In genomic region chr9:115883467-115884329, GRCh38 we compare ENCODE assay signal across 8 cellular contexts.
DNase-seq lines count a peak whose midpoint lies in the region; ATAC-seq and TF ChIP-seq lines count a peak whose summit lies in the region.

No MANE protein-coding gene starts in this region.

- H3K27me3 Mint-ChIP-seq in chondrocyte (ENCODE audit: low read depth) = no peaks in the 10 kb centered on the region

- no peak overlapping the region for H3K4me3 Mint-ChIP-seq in chondrocyte (ENCODE audit: unreplicated experiment)

- peaks cover 43% of the 10 kb centered on the region for H3K4me1 Mint-ChIP-seq in chondrocyte (ENCODE audit: low read depth)

- H3K9me3 Mint-ChIP-seq in chondrocyte (ENCODE audit: low read depth) = no peaks in the 10 kb centered on the region

- DNase-seq in GM13976 (ENCODE audit: low spot score) (no peak), NCI-H2171 (lab: John Stamatoyannopoulos, UW) (peak; percentile 48), chondrocyte (ENCODE audit: low spot score) (no peak), midbrain (lab: John Stamatoyannopoulos, UW) (peak; percentile 2), NCI-H187 treated with DMSO at 0.1 percent for 48 hours (lab: John Stamatoyannopoulos, UW) (no peak), GM19240 (ENCODE audit: insufficient read length, low spot score) (no peak)
- DNase-seq in activated CD4-positive, CD25-positive, alpha-beta regulatory T cell (lab: John Stamatoyannopoulos, UW) = no peak

- peak overlapping the region; percentile 23 for H3K27ac Mint-ChIP-seq in chondrocyte (ENCODE audit: unreplicated experiment)

- no peaks in the 10 kb centered on the region for H3K36me3 Mint-ChIP-seq in chondrocyte (ENCODE audit: low read depth)

- ATAC-seq in HG02840 (IDR thresholded peaks at IDR 0.05; ENCODE audit: low FRiP score, unreplicated experiment) = no peak

- TF ChIP-seq CTCF in GM13976 (IDR thresholded peaks at IDR 0.05; ENCODE audit: borderline replicate concordance, control extremely low read depth, extremely low read depth, insufficient read depth, missing control alignments) (peak; percentile 34), chondrocyte (IDR thresholded peaks at IDR 0.05) (peak; percentile 85)

- in situ Hi-C loops in GM13976 (cut with MboI; ENCODE audit: low sequenced_read_pairs, unreplicated experiment) = no loop called here

Comparison
In these comparisons a context has a peak if more than half of its experiments do, and no peak if none do; other contexts are left out.
1. DNase-seq: peak in NCI-H2171 (single experiment) and midbrain (single experiment); none in GM13976 (single experiment), chondrocyte (single experiment), activated CD4-positive, CD25-positive, alpha-beta regulatory T cell (0 of 4), NCI-H187 treated with DMSO at 0.1 percent for 48 hours (single experiment) and GM19240 (single experiment).